ENCODE assay signal across 10 cellular contexts in the genomic region with DNA sequence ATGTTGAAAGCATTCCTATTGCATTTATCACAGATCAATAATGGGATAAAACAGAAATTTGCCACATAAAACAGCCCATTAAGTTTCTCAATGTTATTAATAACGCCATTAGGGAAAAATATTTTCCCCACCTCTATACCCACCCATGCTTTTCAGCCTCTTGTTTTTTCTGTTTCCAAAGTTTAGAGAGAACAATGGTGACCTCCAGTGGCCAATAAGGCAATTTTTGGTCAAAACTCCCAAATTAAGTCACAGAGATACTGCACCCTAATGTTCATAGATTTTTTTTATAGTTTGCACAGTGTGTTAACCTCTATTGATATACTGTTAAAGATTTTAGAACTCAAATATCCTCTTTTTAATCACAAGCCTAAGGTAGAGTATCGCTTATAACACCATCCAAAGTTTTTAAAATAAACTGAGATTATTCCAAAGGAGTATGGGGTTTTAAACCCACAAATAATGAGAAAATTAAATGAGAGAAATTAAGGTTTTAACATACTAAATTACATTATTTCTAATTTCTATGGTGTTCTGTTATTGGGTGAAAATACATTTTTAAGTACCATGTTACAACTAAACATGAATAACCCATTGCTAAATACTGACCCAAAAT.
DNase-seq lines count a peak whose midpoint lies in the region; ATAC-seq, FAIRE-seq and TF ChIP-seq lines count a peak whose summit lies in the region.
"Had no signal": no experiment of that assay in that cellular context is flagged by ENCODE, and none has a peak within 500 bp of the region (broad histone marks: within the 10 kb centered on the region; RNA-seq: fewer than 3 reads in every experiment).

No MANE protein-coding gene starts in this region.

- H3K36me3 ChIP-seq in K562 (ENCODE audit: control insufficient read depth, insufficient read depth, low read length) (no peaks in the 10 kb centered on the region; the same call in 2 of the 3 replicates), spleen (no peaks in the 10 kb centered on the region)

- no peaks in the 10 kb centered on the region for H3K4me1 ChIP-seq in K562 (replicated peaks in 1 of 2; ENCODE audit: control insufficient read depth in 2 of 2, insufficient read depth in 2 of 2, low read length in 2 of 2)
- H3K4me1 ChIP-seq in spleen: peaks cover 0 to 3% (median 0%) of the 10 kb centered on the region in 6 donors

- H3K9me3 Mint-ChIP-seq in nephron progenitor cell: no peaks in the 10 kb centered on the region
- H3K9me3 Mint-ChIP-seq: activated B cell treated with CpG ODN at 0.5 μM for 24 hours had no signal

- H3K4me3 ChIP-seq in K562 (no peak overlapping the region), spleen (no peak overlapping the region)

- H3K27me3 ChIP-seq in K562 (ENCODE audit: control insufficient read depth in 2 of 2, insufficient read depth in 2 of 2, low read length in 2 of 2) (no peaks in the 10 kb centered on the region), spleen (replicated peaks in 1 of 7) (no peaks in the 10 kb centered on the region)

- peak; percentile 75 for ATAC-seq in K562

- H3K9ac ChIP-seq in K562 (ENCODE audit: insufficient read depth in 1 of 2, low read depth in 2 of 2, low read length in 2 of 2): no peak overlapping the region

- no peaks in the 10 kb centered on the region for H3K9me1 ChIP-seq in K562 (ENCODE audit: control insufficient read depth, insufficient read depth, low read length)

- H3K4me2 ChIP-seq in K562 (ENCODE audit: insufficient read depth, low read length): no peak overlapping the region

- intact Hi-C loops in K562 (cut with micrococcal nuclease): loop anchor here (10.0 kb wide), 2 partner anchors 63 to 1277 kb away; no protein-coding TSS in a partner anchor
- intact Hi-C loops in spleen (cut with DNase I; ENCODE audit: low total_unique reads): no loop called here

- H2AFZ ChIP-seq in K562 (ENCODE audit: low read depth, low read length): no peak overlapping the region

- H3K9me3 ChIP-seq in K562 (replicated peaks; ENCODE audit: control insufficient read depth, insufficient read depth, low read depth, low read length) (no peaks in the 10 kb centered on the region), spleen (no peaks in the 10 kb centered on the region)

- H3K4me3 Mint-ChIP-seq in nephron progenitor cell: no peak overlapping the region
- H3K4me3 Mint-ChIP-seq: activated B cell treated with CpG ODN at 0.5 μM for 24 hours had no signal

- BruUV-seq in K562 (replicated peaks; lab: Mats Ljungman, UMichigan): no TSS peak

- peak; percentile 43 for DNase-seq in EH (ENCODE audit: low read depth)
- DNase-seq in HT1080 (ENCODE audit: low read depth): peak; percentile 15
- DNase-seq in K562 (ENCODE audit: extremely low read depth in 1 of 4, low spot score in 3 of 4): peak; percentile 17 to 42 (median 36)
- DNase-seq in nephron progenitor cell: no peak
- no peak for DNase-seq in NCI-H128 (lab: John Stamatoyannopoulos, UW; ENCODE audit: unreplicated experiment)
- DNase-seq in spleen: no peak
- DNase-seq in stimulated activated CD4-positive, alpha-beta T cell treated with anti-CD3 and anti-CD28 coated beads, Interleukin-1b, Interleukin-23, amount 100 ng/mL, for 48 hours: no peak
- DNase-seq in A172 (ENCODE audit: low spot score): no peak
- DNase-seq: activated B cell treated with CpG ODN at 0.5 μM for 24 hours; stimulated activated CD4-positive, alpha-beta T cell treated with anti-CD3 and anti-CD28 coated beads, Interleukin-4, amount 100 ng/mL, for 1 hour had no signal

- in situ Hi-C loops in K562 (cut with MboI): no loop called here

- POLR2A ChIA-PET in K562 (lab: Yijun Ruan, JAX): no interaction called here

- TF ChIP-seq RAD21 in K562 (CRISPR knock-in tag; conservative IDR thresholded peaks at IDR 0.05 in 1 of 2, IDR thresholded peaks at IDR 0.05 in 1 of 2): peak in 1 of 2 experiments; percentile 29; a peak in 2 of 4 replicates

- peaks cover 2% of the 10 kb centered on the region for H3K27me3 Mint-ChIP-seq in nephron progenitor cell (ENCODE audit: low read depth, poor library complexity)
- H3K27me3 Mint-ChIP-seq: activated B cell treated with CpG ODN at 0.5 μM for 24 hours had no signal

- 46% methylated on average over 2 of the region's 2 CpGs for WGBS in K562 (ENCODE audit: insufficient coverage, low coverage, missing lambda C conversion rate)
- 56 to 64% (median 63%) methylated on average over 2 of the region's 2 CpGs for WGBS in spleen, 5 donors

- H4K20me1 ChIP-seq in K562 (replicated peaks; ENCODE audit: control insufficient read depth, insufficient read depth, low read length): no peaks in the 10 kb centered on the region

- TF ChIP-seq CTCF in K562 (IDR thresholded peaks at IDR 0.05 in 2 of 3, conservative IDR thresholded peaks at IDR 0.05 in 1 of 3; ENCODE audit: insufficient read depth in 2 of 3, low read depth in 1 of 3, low read length in 3 of 3): peak; percentile 26 to 55 (median 41); a peak in 3 of 6 replicates
- TF ChIP-seq CTCF in nephron progenitor cell (IDR thresholded peaks at IDR 0.05): peak; percentile 51
- peak in 5 of 11 experiments; percentile 1 to 39 (median 18) for TF ChIP-seq CTCF in spleen (IDR thresholded peaks at IDR 0.05 in 8 of 11, conservative IDR thresholded peaks at IDR 0.05 in 3 of 11)

- no peak overlapping the region for H3K27ac Mint-ChIP-seq in nephron progenitor cell
- H3K27ac Mint-ChIP-seq: activated B cell treated with CpG ODN at 0.5 μM for 24 hours had no signal

- CTCF ChIA-PET in K562 (lab: Yijun Ruan, JAX; ENCODE audit: low intra/inter-chr PET ratio): no interaction called here

- FAIRE-seq in K562 (lab: Jason Lieb, UNC): peak; percentile 32

- H3K4me1 Mint-ChIP-seq in nephron progenitor cell: peaks cover 12% of the 10 kb centered on the region

- H3K36me3 Mint-ChIP-seq in nephron progenitor cell (ENCODE audit: low read depth): no peaks in the 10 kb centered on the region

- no peaks in the 10 kb centered on the region for H3K79me2 ChIP-seq in K562 (ENCODE audit: control insufficient read depth, insufficient read depth, low read length)

- TF ChIP-seq POLR2A in K562 (conservative IDR thresholded peaks at IDR 0.05) (no peak), spleen (IDR thresholded peaks at IDR 0.05) (no peak)

- H3K27ac ChIP-seq in K562 (ENCODE audit: extremely low read depth, low read depth, low read length): no peak overlapping the region
- H3K27ac ChIP-seq in spleen: no peak overlapping the region

- TF ChIP-seq EP300 in K562 (IDR thresholded peaks at IDR 0.05; ENCODE audit: low read length): no peak

TF ChIP-seq in K562, 482 proteins besides CTCF, POLR2A, EP300 and RAD21:
- TF ChIP-seq YY1 (IDR thresholded peaks at IDR 0.05; ENCODE audit: borderline replicate concordance in 1 of 3, control insufficient read depth in 1 of 3, extremely low read depth in 1 of 3, insufficient read depth in 3 of 3, insufficient read length in 1 of 3, insufficient replicate concordance in 2 of 3, low read depth in 1 of 3, low read length in 2 of 3): no peak
- peak; percentile 26; the same call in 1 of the 2 replicates for TF ChIP-seq ZNF384 (IDR thresholded peaks at IDR 0.05; ENCODE audit: low read depth, low read length)

Comparison
In these comparisons a context has a peak if more than half of its experiments do, and no peak if none do; other contexts are left out.
1. DNase-seq: peak in EH (single experiment), HT1080 (single experiment) and K562 (4 of 4); none in nephron progenitor cell (single experiment), NCI-H128 (single experiment), spleen (single experiment), stimulated activated CD4-positive, alpha-beta T cell treated with anti-CD3 and anti-CD28 coated beads, Interleukin-1b, Interleukin-23, amount 100 ng/mL, for 48 hours (single experiment) and A172 (single experiment).